1 cellular context compared by ENCODE assay signal in genomic region chr4:128060620-128061565, GRCh38.
TF ChIP-seq lines count a peak whose summit lies in the region.

Gene LARP1B, plus strand, starts transcription at chr4:128061312. Its CDS starts 13,640 bp downstream, at chr4:128074952.

TF ChIP-seq in HepG2, 621 proteins besides CTCF, POLR2A, EP300 and RAD21 (continued from another document and continues in another):
- TF ChIP-seq IRF9 (CRISPR knock-in tag; IDR thresholded peaks at IDR 0.05; ENCODE audit: borderline replicate concordance) = peak; percentile 81; the same call in 1 of the 2 replicates
- TF ChIP-seq PRPF4 (IDR thresholded peaks at IDR 0.05; ENCODE audit: low read depth, low read length, poor library complexity, severe bottlenecking) = no peak
- TF ChIP-seq GPN1 (CRISPR knock-in tag; IDR thresholded peaks at IDR 0.05; ENCODE audit: borderline replicate concordance) = no peak
- TF ChIP-seq ZNF225 (CRISPR knock-in tag; IDR thresholded peaks at IDR 0.05) = 0 out of 2 replicates have a peak, but pooled peaks have one; percentile 27
- no peak for TF ChIP-seq NFIB (CRISPR knock-in tag; IDR thresholded peaks at IDR 0.05; ENCODE audit: borderline replicate concordance)
- peak; percentile 97 for TF ChIP-seq RBFOX2 (IDR thresholded peaks at IDR 0.05; ENCODE audit: low read depth, low read length)
- no peak; the same call in 1 of the 2 replicates for TF ChIP-seq ZNF180 (CRISPR knock-in tag; IDR thresholded peaks at IDR 0.05; ENCODE audit: borderline replicate concordance, low read depth)
- TF ChIP-seq GLMP (CRISPR knock-in tag; IDR thresholded peaks at IDR 0.05; ENCODE audit: borderline replicate concordance) = no peak
- peak; percentile 25 for TF ChIP-seq ZNF546 (CRISPR knock-in tag; conservative IDR thresholded peaks at IDR 0.05)
- 0 out of 2 replicates have a peak, but pooled peaks have one; percentile 26 for TF ChIP-seq CENPT (CRISPR knock-in tag; IDR thresholded peaks at IDR 0.05; ENCODE audit: low read depth)
- TF ChIP-seq EHMT2 (IDR thresholded peaks at IDR 0.05; ENCODE audit: borderline replicate concordance, low read depth, low read length) = no peak
- TF ChIP-seq MXD4 (CRISPR knock-in tag; IDR thresholded peaks at IDR 0.05) = peak; percentile 70
- TF ChIP-seq YEATS4 (CRISPR knock-in tag; IDR thresholded peaks at IDR 0.05; ENCODE audit: borderline replicate concordance) = peak; percentile 98
- TF ChIP-seq RXRB (CRISPR knock-in tag; IDR thresholded peaks at IDR 0.05; ENCODE audit: borderline replicate concordance) = no peak
- peak; percentile 51; the same call in 1 of the 2 replicates for TF ChIP-seq FOXC1 (CRISPR knock-in tag; IDR thresholded peaks at IDR 0.05; ENCODE audit: borderline replicate concordance)
- no peak for TF ChIP-seq NCOA1 (CRISPR knock-in tag; IDR thresholded peaks at IDR 0.05)
- no peak for TF ChIP-seq CENPX (CRISPR knock-in tag; IDR thresholded peaks at IDR 0.05)
- TF ChIP-seq ZBTB25 (CRISPR knock-in tag; IDR thresholded peaks at IDR 0.05) = no peak
- TF ChIP-seq ZNF660 (CRISPR knock-in tag; IDR thresholded peaks at IDR 0.05; ENCODE audit: borderline replicate concordance, low read depth) = no peak
- TF ChIP-seq ZNF703 (CRISPR knock-in tag; IDR thresholded peaks at IDR 0.05; ENCODE audit: borderline replicate concordance) = no peak; the same call in 1 of the 2 replicates
- no peak; the same call in 1 of the 2 replicates for TF ChIP-seq ZNF232 (CRISPR knock-in tag; IDR thresholded peaks at IDR 0.05; ENCODE audit: borderline replicate concordance)
- no peak for TF ChIP-seq HMG20B (CRISPR knock-in tag; conservative IDR thresholded peaks at IDR 0.05)
- TF ChIP-seq SOX5 (CRISPR knock-in tag; IDR thresholded peaks at IDR 0.05; ENCODE audit: borderline replicate concordance) = peak; percentile 57; the same call in 1 of the 2 replicates
- TF ChIP-seq AHR (CRISPR knock-in tag; IDR thresholded peaks at IDR 0.05) = no peak; the same call in 1 of the 2 replicates
- no peak for TF ChIP-seq RNF219 (CRISPR knock-in tag; IDR thresholded peaks at IDR 0.05)
- TF ChIP-seq IRF1 (CRISPR knock-in tag; IDR thresholded peaks at IDR 0.05; ENCODE audit: low read depth) = no peak
- TF ChIP-seq ZNF513 (CRISPR knock-in tag; conservative IDR thresholded peaks at IDR 0.05) = 0 out of 2 replicates have a peak, but pooled peaks have one; percentile 24
- peak; percentile 79 for TF ChIP-seq ZNF691 (CRISPR knock-in tag; IDR thresholded peaks at IDR 0.05; ENCODE audit: borderline replicate concordance, low read depth)
- no peak for TF ChIP-seq PCBP1 (IDR thresholded peaks at IDR 0.05; ENCODE audit: borderline replicate concordance, low read depth, low read length)
- no peak for TF ChIP-seq ATF7 (IDR thresholded peaks at IDR 0.05)
- no peak for TF ChIP-seq ATF7 (CRISPR knock-in tag; IDR thresholded peaks at IDR 0.05)
- no peak for TF ChIP-seq ZNF572 (CRISPR knock-in tag; IDR thresholded peaks at IDR 0.05)
- peak; percentile 18 for TF ChIP-seq MYPOP (CRISPR knock-in tag; IDR thresholded peaks at IDR 0.05)
- no peak for TF ChIP-seq ZNF3 (CRISPR knock-in tag; IDR thresholded peaks at IDR 0.05)
- no peak for TF ChIP-seq TRAFD1 (CRISPR knock-in tag; IDR thresholded peaks at IDR 0.05; ENCODE audit: borderline replicate concordance)
- TF ChIP-seq ZNF318 (CRISPR knock-in tag; IDR thresholded peaks at IDR 0.05) = no peak
- no peak for TF ChIP-seq TCF7 (IDR thresholded peaks at IDR 0.05; ENCODE audit: low read depth)
- TF ChIP-seq JUNB (CRISPR knock-in tag; IDR thresholded peaks at IDR 0.05; ENCODE audit: borderline replicate concordance) = no peak
- TF ChIP-seq MIER2 (CRISPR knock-in tag; IDR thresholded peaks at IDR 0.05) = no peak
- peak; percentile 90; the same call in 1 of the 2 replicates for TF ChIP-seq ZFP82 (CRISPR knock-in tag; IDR thresholded peaks at IDR 0.05; ENCODE audit: borderline replicate concordance)
- TF ChIP-seq ZNF260 (CRISPR knock-in tag; IDR thresholded peaks at IDR 0.05; ENCODE audit: borderline replicate concordance, low read depth) = no peak
- peak; percentile 60; the same call in 1 of the 2 replicates for TF ChIP-seq ZNF780A (CRISPR knock-in tag; IDR thresholded peaks at IDR 0.05)
- TF ChIP-seq ZNF850 (CRISPR knock-in tag; conservative IDR thresholded peaks at IDR 0.05) = no peak
